ENCODE assay signal across 19 cellular contexts in genomic region chr22:35703861-35704584, GRCh38. TPM values are rescaled to one million over a fixed set of nuclear protein-coding genes. Genes with fewer than 3 reads are reported as not detected.
DNase-seq lines count a peak whose midpoint lies in the region; ATAC-seq and TF ChIP-seq lines count a peak whose summit lies in the region.
"Had no signal": no experiment of that assay in that cellular context is flagged by ENCODE, and none has a peak within 500 bp of the region (broad histone marks: within the 10 kb centered on the region; RNA-seq: fewer than 3 reads in every experiment).

No MANE protein-coding gene starts in this region.

- no peaks in the 10 kb centered on the region for H3K9me3 Mint-ChIP-seq in osteocyte (ENCODE audit: unreplicated experiment)

- H3K27ac Mint-ChIP-seq in osteocyte (ENCODE audit: unreplicated experiment), result peak overlapping the region; percentile 43

- no peak overlapping the region for H2AFZ ChIP-seq in fibroblast of lung (ENCODE audit: low read length)

- TF ChIP-seq CTCF in astrocyte of the cerebellum (IDR thresholded peaks at IDR 0.05; ENCODE audit: low read depth, low read length, missing control alignments) (no peak), fibroblast of lung (conservative IDR thresholded peaks at IDR 0.05 in 1 of 2, IDR thresholded peaks at IDR 0.05 in 1 of 2; ENCODE audit: low read depth in 1 of 2, low read length in 2 of 2) (no peak), osteocyte (IDR thresholded peaks at IDR 0.05) (no peak)

- H3K27me3 ChIP-seq in fibroblast of lung (ENCODE audit: control insufficient read depth, insufficient read depth, low read length), result no peaks in the 10 kb centered on the region

- no peak overlapping the region for H3K27ac ChIP-seq in fibroblast of lung (ENCODE audit: insufficient read depth, low read length)
- H3K27ac ChIP-seq: KMS-11 had no signal

- H3K36me3 Mint-ChIP-seq in osteocyte (ENCODE audit: unreplicated experiment), result no peaks in the 10 kb centered on the region
- H3K36me3 Mint-ChIP-seq: CD14-positive monocyte had no signal

- H3K79me2 ChIP-seq in fibroblast of lung (ENCODE audit: control insufficient read depth, insufficient read depth, low read length), result no peaks in the 10 kb centered on the region

- H4K20me1 ChIP-seq in fibroblast of lung (ENCODE audit: control insufficient read depth, extremely low read depth, insufficient read depth, low read length), result no peaks in the 10 kb centered on the region

- no peak overlapping the region for H3K4me2 ChIP-seq in fibroblast of lung (ENCODE audit: extremely low read depth, insufficient read depth, low read length)
- H3K4me2 ChIP-seq: KMS-11 had no signal

- in situ Hi-C loops in astrocyte of the cerebellum (cut with HindIII; ENCODE audit: low sequenced_read_pairs), result no loop called here

- H3K4me3 ChIP-seq in astrocyte of the cerebellum (ENCODE audit: low read depth, low read length) (no peak overlapping the region), fibroblast of lung (replicated peaks in 1 of 4; ENCODE audit: control extremely low read depth in 1 of 4, insufficient read depth in 1 of 4, low read depth in 3 of 4, low read length in 4 of 4) (no peak overlapping the region)

- peaks cover 10% of the 10 kb centered on the region for H3K4me1 ChIP-seq in fibroblast of lung (ENCODE audit: control insufficient read depth, extremely low read depth, insufficient read depth, low read length)

- no peak for ATAC-seq in GM19467 (IDR thresholded peaks at IDR 0.05; ENCODE audit: unreplicated experiment)
- ATAC-seq: Right ventricle myocardium inferior had no signal

- H3K27me3 Mint-ChIP-seq in osteocyte (ENCODE audit: unreplicated experiment), result no peaks in the 10 kb centered on the region

- peak; percentile 12 for DNase-seq in ELR (ENCODE audit: low read depth)
- peak; percentile 41 for DNase-seq in astrocyte of the cerebellum (ENCODE audit: low read depth)
- DNase-seq in fibroblast of lung (ENCODE audit: low read depth in 2 of 2), result peak; percentile 46 to 74
- DNase-seq in osteocyte (ENCODE audit: extremely low spot score, unreplicated experiment), result no peak
- DNase-seq in SHP77 treated with DMSO at 0.1 percent for 48 hours (lab: John Stamatoyannopoulos, UW), result no peak
- no peak for DNase-seq in NCI-H1694 (lab: John Stamatoyannopoulos, UW)
- DNase-seq in activated CD4-positive, alpha-beta T cell treated with anti-CD3 and anti-CD28 coated beads, Interleukin-2, amount 50 U/mL, for 48 hours, result no peak
- DNase-seq: 8988T, DMS79 treated with DMSO at 0.1 percent for 48 hours, MV-4-11, NCI-H187, NCI-H2107, NCI-H510A treated with DMSO at 0.1 percent for 48 hours, NCI-H774 had no signal

- H3K9me3 ChIP-seq in fibroblast of lung (ENCODE audit: control insufficient read depth, insufficient read depth, low read depth, low read length), result no peaks in the 10 kb centered on the region

- no peak overlapping the region for H3K9ac ChIP-seq in fibroblast of lung (ENCODE audit: insufficient read depth, low read length)
- H3K9ac ChIP-seq: KMS-11 had no signal

- H3K4me1 Mint-ChIP-seq in osteocyte (ENCODE audit: unreplicated experiment), result peaks cover 28% of the 10 kb centered on the region
- H3K4me1 Mint-ChIP-seq: CD14-positive monocyte had no signal

- H3K4me3 Mint-ChIP-seq in osteocyte (ENCODE audit: unreplicated experiment), result no peak overlapping the region
- H3K4me3 Mint-ChIP-seq: CD14-positive monocyte had no signal

- no peaks in the 10 kb centered on the region for H3K36me3 ChIP-seq in fibroblast of lung (ENCODE audit: control insufficient read depth, insufficient read depth, low read length)

RNA-seq across cellular contexts. Expression of gene APOL5, which starts 13.6 kb away (rescaled TPM):
- total RNA-seq in fibroblast of lung, result not detected in 2 replicates
- 0.06 TPM in 1 of 2 replicates, not detected in the other for polyA plus RNA-seq in fibroblast of lung
- not detected in 2 replicates for polyA plus RNA-seq in fibroblast of lung (2012)
- polyA minus RNA-seq in fibroblast of lung (ENCODE audit: low replicate concordance), result not detected in 2 replicates
- not detected in 2 replicates for total RNA-seq in osteocyte
- total RNA-seq: HT-29, Right ventricle myocardium inferior had no signal
- polyA plus RNA-seq: CD14-positive monocyte had no signal

RNA-seq across cellular contexts. Expression of gene APOL6, which starts 55.8 kb away (rescaled TPM):
- total RNA-seq in fibroblast of lung, result 50.3 and 58.3 TPM in 2 replicates
- 11.8 and 18.7 TPM in 2 replicates for polyA plus RNA-seq in fibroblast of lung
- 10.8 and 20.4 TPM in 2 replicates for polyA plus RNA-seq in fibroblast of lung (2012)
- 18.8 and 19.3 TPM in 2 replicates for polyA minus RNA-seq in fibroblast of lung (ENCODE audit: low replicate concordance)
- total RNA-seq in osteocyte, result 11.8 and 14.3 TPM in 2 replicates

Comparison
In these comparisons a context has a peak if more than half of its experiments do, and no peak if none do; other contexts are left out.
1. DNase-seq: peak in ELR (single experiment), astrocyte of the cerebellum (single experiment) and fibroblast of lung (2 of 2); none in osteocyte (single experiment), SHP77 treated with DMSO at 0.1 percent for 48 hours (single experiment), NCI-H1694 (single experiment) and activated CD4-positive, alpha-beta T cell treated with anti-CD3 and anti-CD28 coated beads, Interleukin-2, amount 50 U/mL, for 48 hours (0 of 2).